8 cellular contexts compared by ENCODE assay signal in genomic region chr5:6722015-6722414, GRCh38. TPM values are rescaled to one million over a fixed set of nuclear protein-coding genes. Genes with fewer than 3 reads are reported as not detected.
DNase-seq lines count a peak whose midpoint lies in the region; ATAC-seq and TF ChIP-seq lines count a peak whose summit lies in the region.

No MANE protein-coding gene starts in this region.

- no peak overlapping the region for H2AFZ ChIP-seq in OCI-LY3 (ENCODE audit: low read depth, low read length)

- H3K36me3 ChIP-seq in OCI-LY3 (replicated peaks; ENCODE audit: low read depth, low read length) = peaks cover 30% of the 10 kb centered on the region
- H3K36me3 ChIP-seq in left ventricle myocardium inferior = no peaks in the 10 kb centered on the region
- no peaks in the 10 kb centered on the region for H3K36me3 ChIP-seq in vagina

- peak overlapping the region; percentile 71 for H3K4me2 ChIP-seq in OCI-LY3 (ENCODE audit: low read length)

- H3K4me1 ChIP-seq in OCI-LY3 (ENCODE audit: low read length) = peaks cover 43% of the 10 kb centered on the region
- H3K4me1 ChIP-seq in left ventricle myocardium inferior = peaks cover 99% of the 10 kb centered on the region
- H3K4me1 ChIP-seq in vagina = peaks cover 85% of the 10 kb centered on the region
- H3K4me1 ChIP-seq in foreskin keratinocyte = no peaks in the 10 kb centered on the region

- peak overlapping the region; percentile 24; the same call in 1 of the 2 replicates for H3K4me3 ChIP-seq in OCI-LY3 (ENCODE audit: low read length)
- H3K4me3 ChIP-seq in left ventricle myocardium inferior = peak overlapping the region; percentile 52
- peak overlapping the region; percentile 23 to 25 for H3K4me3 ChIP-seq in vagina

- H3K27me3 ChIP-seq in OCI-LY3 (ENCODE audit: low read depth, low read length) (no peaks in the 10 kb centered on the region), left ventricle myocardium inferior (ENCODE audit: low read depth) (no peaks in the 10 kb centered on the region), vagina (no peaks in the 10 kb centered on the region), foreskin keratinocyte (no peaks in the 10 kb centered on the region)

- intact Hi-C loops in left ventricle myocardium inferior (cut with micrococcal nuclease) = no loop called here
- intact Hi-C loops in vagina (cut with DNase I) = no loop called here

- H3K9me3 ChIP-seq in OCI-LY3 (ENCODE audit: insufficient read depth, low read length) (no peaks in the 10 kb centered on the region), left ventricle myocardium inferior (replicated peaks) (no peaks in the 10 kb centered on the region), vagina (no peaks in the 10 kb centered on the region)

- ATAC-seq in GM21529 (IDR thresholded peaks at IDR 0.05; ENCODE audit: unreplicated experiment) (peak; percentile 66), foreskin keratinocyte (no peak)

- H3K79me2 ChIP-seq in OCI-LY3 (ENCODE audit: low read length) = peaks cover 96% of the 10 kb centered on the region

- TF ChIP-seq POLR2A in vagina (IDR thresholded peaks at IDR 0.05) = no peak

- no peak overlapping the region for H3K9ac ChIP-seq in OCI-LY3 (ENCODE audit: low read length)

- no peak overlapping the region for H3K27ac ChIP-seq in OCI-LY3 (ENCODE audit: low read length)
- H3K27ac ChIP-seq in left ventricle myocardium inferior (replicated peaks) = peak overlapping the region; percentile 74
- H3K27ac ChIP-seq in vagina = peak overlapping the region; percentile 25
- H3K27ac ChIP-seq in foreskin keratinocyte = no peak overlapping the region

- peak; percentile 44 for DNase-seq in EH (ENCODE audit: low read depth)
- no peak for DNase-seq in left ventricle myocardium inferior
- no peak for DNase-seq in vagina (ENCODE audit: extremely low spot score in 2 of 2)
- DNase-seq in activated CD4-positive, alpha-beta T cell treated with anti-CD3 and anti-CD28 coated beads for 48 hours = no peak
- no peak for DNase-seq in foreskin keratinocyte
- no peak for DNase-seq in NCI-H774 (lab: John Stamatoyannopoulos, UW)

- peaks cover 90% of the 10 kb centered on the region for H4K20me1 ChIP-seq in OCI-LY3 (ENCODE audit: insufficient read depth, low read length)

- TF ChIP-seq CTCF in OCI-LY3 (IDR thresholded peaks at IDR 0.05; ENCODE audit: low read depth, low read length) (no peak), left ventricle myocardium inferior (IDR thresholded peaks at IDR 0.05; ENCODE audit: borderline replicate concordance) (no peak), vagina (IDR thresholded peaks at IDR 0.05) (no peak), foreskin keratinocyte (conservative IDR thresholded peaks at IDR 0.05) (no peak)

RNA-seq across cellular contexts. Expression of gene TENT4A, which starts 8.8 kb away (rescaled TPM):
- total RNA-seq in left ventricle myocardium inferior (9.5 TPM), vagina (38.1 TPM), foreskin keratinocyte (14.9 and 20.9 TPM in 2 replicates)
- polyA plus RNA-seq in foreskin keratinocyte = 5.3 and 6.8 TPM in 2 replicates

Comparison
In these comparisons a context has a peak if more than half of its experiments do, and no peak if none do; other contexts are left out.
1. H3K27ac ChIP-seq: peak in left ventricle myocardium inferior (single experiment) and vagina (single experiment); none in OCI-LY3 (single experiment) and foreskin keratinocyte (single experiment).
2. Peak in every context shown above with its lines, with median percentiles within 50 percentile points of each other: H3K4me3 ChIP-seq.